Comparison of ENCODE assay signal across 8 cellular contexts in the genomic region with DNA sequence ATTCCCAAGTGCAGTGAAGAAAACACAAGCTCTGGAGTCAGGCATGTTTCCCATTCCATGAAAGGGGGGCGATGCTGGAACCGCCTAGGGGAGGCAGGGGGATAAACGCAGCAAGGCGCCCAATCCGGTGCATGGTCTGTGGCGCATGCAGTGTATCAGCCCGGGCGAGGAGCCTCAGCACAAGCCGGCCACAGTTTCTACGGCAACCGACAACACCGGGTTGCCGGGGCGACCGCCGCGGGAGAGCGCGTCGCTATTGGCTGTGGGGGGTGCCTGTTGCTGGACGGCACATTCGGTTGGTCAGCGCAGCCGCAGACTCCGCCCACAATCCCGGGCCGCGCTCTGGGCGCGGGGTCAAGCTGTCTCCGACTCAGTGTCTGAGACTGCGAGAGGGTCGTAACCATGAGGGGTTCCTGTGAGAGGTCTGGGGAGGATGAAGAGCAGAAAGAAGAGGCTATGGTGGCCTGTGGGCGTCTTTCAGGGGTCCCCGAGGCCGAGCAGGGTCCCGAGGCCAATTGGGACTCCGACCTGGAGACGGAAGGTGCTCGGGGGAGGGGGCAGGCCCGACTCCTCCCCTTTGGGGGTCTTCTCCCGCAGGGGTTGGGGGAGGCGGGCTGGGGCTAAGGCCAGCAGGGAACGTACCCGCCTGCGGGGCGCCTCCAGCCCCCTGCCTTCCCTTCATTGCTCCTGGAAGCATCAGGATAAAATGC. TPM values are rescaled to one million over a fixed set of nuclear protein-coding genes. Genes with fewer than 3 reads are reported as not detected.
A peak's percentile ranks its signal among the peaks of the same experiment; 100 is the strongest.
DNase-seq lines count a peak whose midpoint lies in the region; ATAC-seq and TF ChIP-seq lines count a peak whose summit lies in the region.

A gene with protein sequence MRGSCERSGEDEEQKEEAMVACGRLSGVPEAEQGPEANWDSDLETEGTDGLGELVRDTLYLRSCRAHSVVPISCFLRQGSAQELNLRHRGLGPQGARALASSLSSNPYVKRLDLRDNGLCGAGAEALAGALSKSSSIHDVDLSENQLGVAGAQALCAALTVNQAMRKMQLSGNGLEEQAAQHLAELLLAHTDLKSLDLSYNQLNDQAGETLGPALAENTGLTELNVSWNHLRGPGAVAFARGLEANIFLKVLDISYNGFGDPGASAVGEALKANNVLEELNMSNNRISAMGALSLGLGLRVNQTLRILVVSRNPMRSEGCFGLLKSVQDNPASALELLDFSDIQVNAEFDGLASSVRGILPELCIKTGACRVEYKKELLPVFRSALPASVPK (plus strand): TSS at position 362 of the 710 bp plus-strand sequence. CDS start 41 bp downstream, at position 403.

- H3K79me2 ChIP-seq in smooth muscle cell (ENCODE audit: low read depth): no peaks in the 10 kb centered on the region

- H3K4me3 Mint-ChIP-seq in activated B cell treated with CpG ODN at 0.5 μM for 24 hours: peak within 1 kb of the TSS; percentile 80
- H3K4me3 Mint-ChIP-seq in immature natural killer cell: peak within 1 kb of the TSS; percentile 67 to 80 (median 71)

- H3K27ac ChIP-seq in caudate nucleus (ENCODE audit: low read depth, low read length) (peak within 1 kb of the TSS; percentile 64), smooth muscle cell (ENCODE audit: low read depth) (peak within 1 kb of the TSS; percentile 91)

- H3K27me3 Mint-ChIP-seq in activated B cell treated with CpG ODN at 0.5 μM for 24 hours (peaks cover 20% of the 10 kb centered on the region), immature natural killer cell (ENCODE audit: low read depth in 3 of 3) (peaks cover 5 to 15% (median 10%) of the 10 kb centered on the region in 3 donors)

- peak within 1 kb of the TSS; percentile 77 for H3K27ac Mint-ChIP-seq in activated B cell treated with CpG ODN at 0.5 μM for 24 hours
- H3K27ac Mint-ChIP-seq in immature natural killer cell: peak within 1 kb of the TSS in 5 of 6 donors; percentile 84 to 93 (median 91)

- no peaks in the 10 kb centered on the region for H3F3A ChIP-seq in smooth muscle cell (ENCODE audit: low read depth)

- no peaks in the 10 kb centered on the region for H4K20me1 ChIP-seq in smooth muscle cell (ENCODE audit: low read depth)

- H3K36me3 Mint-ChIP-seq in activated B cell treated with CpG ODN at 0.5 μM for 24 hours (ENCODE audit: low read depth) (no peaks in the 10 kb centered on the region), immature natural killer cell (no peaks in the 10 kb centered on the region)

- H3K4me1 Mint-ChIP-seq in activated B cell treated with CpG ODN at 0.5 μM for 24 hours (peaks cover 24% of the 10 kb centered on the region), immature natural killer cell (peaks cover 24 to 27% of the 10 kb centered on the region in 2 donors)

- H3K27me3 ChIP-seq in GM06990 (replicated peaks; ENCODE audit: control insufficient read depth, insufficient read depth, low read length) (no peaks in the 10 kb centered on the region; the same call in 1 of the 2 replicates), smooth muscle cell (ENCODE audit: low read depth) (no peaks in the 10 kb centered on the region)

- ATAC-seq in HG02970 (IDR thresholded peaks at IDR 0.05; ENCODE audit: low FRiP score, unreplicated experiment) (peak; percentile 84), activated B cell treated with CpG ODN at 0.5 μM for 24 hours (ENCODE audit: low read depth) (peak; percentile 92), HG03196 (IDR thresholded peaks at IDR 0.05; ENCODE audit: unreplicated experiment) (no peak)

- TF ChIP-seq CTCF in GM06990 (IDR thresholded peaks at IDR 0.05; ENCODE audit: insufficient read depth, low read length, poor library complexity, severe bottlenecking): no peak
- no peak for TF ChIP-seq CTCF in activated B cell treated with CpG ODN at 0.5 μM for 24 hours (IDR thresholded peaks at IDR 0.05)
- TF ChIP-seq CTCF in smooth muscle cell (IDR thresholded peaks at IDR 0.05; ENCODE audit: borderline replicate concordance, insufficient read depth, poor library complexity, severe bottlenecking): no peak

- peak within 1 kb of the TSS; percentile 79 for H3K4me2 ChIP-seq in smooth muscle cell

- 2% methylated on average over 46 of the region's 47 CpGs for WGBS in smooth muscle cell (ENCODE audit: low lambda C conversion rate)

- DNase-seq in GM06990 (ENCODE audit: extremely low read depth, insufficient read length) (peak; percentile 89), NCI-H2171 (lab: John Stamatoyannopoulos, UW) (peak; percentile 86), activated B cell treated with CpG ODN at 0.5 μM for 24 hours (peak; percentile 68), caudate nucleus (lab: John Stamatoyannopoulos, UW) (peak; percentile 31 to 94 (median 82)), immature natural killer cell (peak; percentile 78 to 83 (median 80)), smooth muscle cell (lab: John Stamatoyannopoulos, UW; ENCODE audit: unreplicated experiment) (peak; percentile 74)

- CTCF ChIA-PET in activated B cell treated with CpG ODN at 0.5 μM for 24 hours (lab: Charles Lee): no interaction called here

- intact Hi-C loops in activated B cell treated with CpG ODN at 0.5 μM for 24 hours (cut with micrococcal nuclease): no loop called here

- no peaks in the 10 kb centered on the region for H3K36me3 ChIP-seq in GM06990 (ENCODE audit: control insufficient read depth, insufficient read depth, low read length)
- H3K36me3 ChIP-seq in smooth muscle cell (ENCODE audit: low read depth): no peaks in the 10 kb centered on the region

- H3K4me3 ChIP-seq in GM06990 (replicated peaks; ENCODE audit: low read depth, low read length): peak within 1 kb of the TSS; percentile 38
- H3K4me3 ChIP-seq in smooth muscle cell: peak within 1 kb of the TSS; percentile 47

- H3K4me1 ChIP-seq in smooth muscle cell (ENCODE audit: low read depth): peaks cover 5% of the 10 kb centered on the region

- H3K9me3 ChIP-seq in smooth muscle cell (replicated peaks; ENCODE audit: low read depth): no peaks in the 10 kb centered on the region

- H2AFZ ChIP-seq in smooth muscle cell (ENCODE audit: low read depth): peak within 1 kb of the TSS; percentile 40

- POLR2A ChIA-PET in activated B cell treated with CpG ODN at 0.5 μM for 24 hours (lab: Charles Lee): interaction anchor here (1.3 to 2.4 kb wide), 2 partner anchors 43 to 64 kb away, joined by 7 to 8 read pairs; a partner anchor contains a TSS

- H3K9me3 Mint-ChIP-seq in activated B cell treated with CpG ODN at 0.5 μM for 24 hours (no peaks in the 10 kb centered on the region), immature natural killer cell (no peaks in the 10 kb centered on the region)

- peak within 1 kb of the TSS; percentile 86 for H3K9ac ChIP-seq in smooth muscle cell (ENCODE audit: low read depth)

RNA-seq across cellular contexts. Expression of the gene that starts here (rescaled TPM):
- total RNA-seq in activated B cell treated with CpG ODN at 0.5 μM for 24 hours (not detected in 2 replicates), smooth muscle cell (not detected in 2 replicates)
- polyA plus RNA-seq in immature natural killer cell (not detected), smooth muscle cell (0.48 TPM in 1 of 2 replicates, not detected in the other)

Comparison
In these comparisons a context has a peak if more than half of its experiments do, and no peak if none do; other contexts are left out.
1. Peak in DNase-seq and ATAC-seq in activated B cell treated with CpG ODN at 0.5 μM for 24 hours; RNA of the gene not detected or under 1 TPM.
2. Peak in DNase-seq in immature natural killer cell; RNA of the gene not detected or under 1 TPM.
3. Peak in DNase-seq, H3K4me3 ChIP-seq, H3K27ac ChIP-seq, H3K9ac ChIP-seq and H3K4me2 ChIP-seq in smooth muscle cell; RNA of the gene not detected or under 1 TPM.